In genomic region chr9:123299558-123300126, GRCh38 we compare ENCODE assay signal across 1 cellular context.
TF ChIP-seq lines count a peak whose summit lies in the region.

No MANE protein-coding gene starts in this region.

TF ChIP-seq in K562, 482 proteins besides CTCF, POLR2A, EP300 and RAD21 (continued from another document):
- TF ChIP-seq ATF2 (CRISPR knock-in tag; IDR thresholded peaks at IDR 0.05) (no peak), SMAD3 (CRISPR knock-in tag; conservative IDR thresholded peaks at IDR 0.05) (no peak), CHCHD3 (CRISPR knock-in tag; IDR thresholded peaks at IDR 0.05) (no peak)
TF ChIP-seq in K562: peak in this region for 61.
